In the genomic region with DNA sequence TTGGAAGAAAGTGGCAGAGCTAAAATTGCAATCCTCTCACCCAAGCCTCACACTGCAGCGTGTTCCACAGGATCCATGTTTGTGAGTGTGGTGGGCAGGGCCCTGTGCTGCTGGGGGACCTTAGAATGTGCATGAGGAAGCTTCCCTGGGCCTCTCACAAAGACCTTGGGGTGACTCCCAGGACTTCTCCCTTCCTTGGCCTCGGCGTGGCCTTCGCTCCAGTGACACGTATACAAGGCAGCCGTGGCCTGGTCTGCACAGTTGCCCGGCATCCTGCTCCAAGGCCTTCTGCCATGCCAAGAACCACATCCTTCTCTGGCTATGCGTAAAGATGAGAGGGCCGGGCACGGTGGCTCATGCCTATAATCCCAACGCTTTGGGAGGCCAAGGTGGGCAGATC, we compare ENCODE assay signal across 16 cellular contexts.
DNase-seq lines count a peak whose midpoint lies in the region; ATAC-seq and TF ChIP-seq lines count a peak whose summit lies in the region.
"Had no signal": no experiment of that assay in that cellular context is flagged by ENCODE, and none has a peak within 500 bp of the region (broad histone marks: within the 10 kb centered on the region; RNA-seq: fewer than 3 reads in every experiment).

No MANE protein-coding gene starts in this region.

- H3K4me3 ChIP-seq in coronary artery (no peak overlapping the region), neuronal stem cell (ENCODE audit: low read length in 2 of 2) (no peak overlapping the region)
- H3K4me3 ChIP-seq: BLaER1, GM12878 had no signal

- no peak overlapping the region for H3K4ac ChIP-seq in neuronal stem cell (ENCODE audit: low read length)

- no peak overlapping the region for H3K14ac ChIP-seq in neuronal stem cell (ENCODE audit: low read length)

- H3K27me3 ChIP-seq in neuronal stem cell (ENCODE audit: control insufficient read depth in 3 of 3, insufficient read depth in 3 of 3, low read depth in 1 of 3, low read length in 3 of 3) = peaks cover 0 to 6% (median 0%) of the 10 kb centered on the region in 3 experiments
- H3K27me3 ChIP-seq: BLaER1 had no signal

- H3K4me2 ChIP-seq in neuronal stem cell (ENCODE audit: insufficient read depth, low read length, poor library complexity, severe bottlenecking) = no peak overlapping the region

- H3K4me1 ChIP-seq in neuronal stem cell (ENCODE audit: control insufficient read depth in 2 of 2, insufficient read depth in 1 of 2, low read depth in 1 of 2, low read length in 2 of 2) = peaks cover 0 to 3% of the 10 kb centered on the region in 2 donors

- intact Hi-C loops in posterior vena cava (cut with DNase I) = no loop called here

- H4K8ac ChIP-seq in neuronal stem cell (ENCODE audit: low read depth, low read length) = no peak overlapping the region

- no peak overlapping the region for H3K23ac ChIP-seq in neuronal stem cell (ENCODE audit: low read depth, low read length, poor library complexity)

- H4K91ac ChIP-seq in neuronal stem cell (ENCODE audit: low read depth, low read length, poor library complexity) = no peak overlapping the region

- no peaks in the 10 kb centered on the region for H3K9me3 ChIP-seq in neuronal stem cell (replicated peaks in 1 of 2; ENCODE audit: control insufficient read depth in 2 of 2, insufficient read depth in 1 of 2, low read depth in 1 of 2, low read length in 2 of 2)
- H3K9me3 ChIP-seq: BLaER1 had no signal

- no peaks in the 10 kb centered on the region for H3K79me1 ChIP-seq in neuronal stem cell (ENCODE audit: low read depth, low read length)

- no CpG with 5 or more reads among the region's 11 CpGs for WGBS in neuronal stem cell (ENCODE audit: extremely low coverage in 2 of 2, insufficient read length in 2 of 2, insufficient replicate concordance in 1 of 2), 2 donors

- no peak overlapping the region for H3K9ac ChIP-seq in neuronal stem cell (ENCODE audit: low read depth, low read length, poor library complexity)
- H3K9ac ChIP-seq: BLaER1 had no signal

- no peak for TF ChIP-seq CTCF in coronary artery (IDR thresholded peaks at IDR 0.05)

- no peak overlapping the region for H2BK12ac ChIP-seq in neuronal stem cell (ENCODE audit: low read length)

- no peaks in the 10 kb centered on the region for H3K36me3 ChIP-seq in neuronal stem cell (replicated peaks in 1 of 2; ENCODE audit: control insufficient read depth in 2 of 2, insufficient read depth in 2 of 2, low read length in 2 of 2)
- H3K36me3 ChIP-seq: BLaER1 had no signal

- H3K18ac ChIP-seq in neuronal stem cell (ENCODE audit: low read length) = no peak overlapping the region

- no peak overlapping the region for H2BK15ac ChIP-seq in neuronal stem cell (ENCODE audit: low read length)

- ATAC-seq in GM18873 (IDR thresholded peaks at IDR 0.05; ENCODE audit: low FRiP score, unreplicated experiment) = no peak
- ATAC-seq: GM12878 had no signal

- H2BK120ac ChIP-seq in neuronal stem cell (ENCODE audit: low read depth, low read length) = no peak overlapping the region

- no peak overlapping the region for H3K27ac ChIP-seq in coronary artery
- H3K27ac ChIP-seq in neuronal stem cell (replicated peaks; ENCODE audit: low read length) = no peak overlapping the region
- H3K27ac ChIP-seq: BLaER1 had no signal

- peak overlapping the region; percentile 93 for H2AK5ac ChIP-seq in neuronal stem cell (ENCODE audit: low read depth, low read length)

- peak; percentile 12 for DNase-seq in activated T-cell treated with anti-CD3 and anti-CD28 coated beads, Interleukin-2, amount 50 U/mL, for 48 hours
- DNase-seq in activated T-cell treated with anti-CD3 and anti-CD28 coated beads, Interleukin-2, amount 50 U/mL, for 1 hour = no peak
- peak; percentile 58 for DNase-seq in coronary artery (ENCODE audit: low spot score)
- DNase-seq in neuronal stem cell (ENCODE audit: low spot score) = no peak
- peak; percentile 32 for DNase-seq in ureter (ENCODE audit: low spot score)
- no peak for DNase-seq in amniotic stem cell (lab: John Stamatoyannopoulos, UW)
- no peak for DNase-seq in posterior vena cava (ENCODE audit: low spot score)
- DNase-seq: 8988T; CD4-positive, alpha-beta memory T cell; DMS153; DMS79; GOT3; H7 had no signal

- H2AFZ ChIP-seq in neuronal stem cell (ENCODE audit: low read length) = no peak overlapping the region

- H2BK5ac ChIP-seq in neuronal stem cell (ENCODE audit: low read length) = no peak overlapping the region

Comparison
In these comparisons a context has a peak if more than half of its experiments do, and no peak if none do; other contexts are left out.
1. DNase-seq: peak in activated T-cell treated with anti-CD3 and anti-CD28 coated beads, Interleukin-2, amount 50 U/mL, for 48 hours (2 of 2), coronary artery (single experiment) and ureter (single experiment); none in activated T-cell treated with anti-CD3 and anti-CD28 coated beads, Interleukin-2, amount 50 U/mL, for 1 hour (single experiment), neuronal stem cell (single experiment), amniotic stem cell (single experiment) and posterior vena cava (single experiment).